11 cellular contexts compared by ENCODE assay signal in genomic region chrX:9573282-9574106, GRCh38.
DNase-seq lines count a peak whose midpoint lies in the region; ATAC-seq and TF ChIP-seq lines count a peak whose summit lies in the region.
"Had no signal": no experiment of that assay in that cellular context is flagged by ENCODE, and none has a peak within 500 bp of the region (broad histone marks: within the 10 kb centered on the region; RNA-seq: fewer than 3 reads in every experiment).

No MANE protein-coding gene starts in this region.

- WGBS in hepatocyte (ENCODE audit: low lambda C conversion rate, missing lambda C conversion rate) = 73% methylated on average over 12 of the region's 12 CpGs

- no peaks in the 10 kb centered on the region for H3K36me3 ChIP-seq in hepatocyte (replicated peaks; ENCODE audit: insufficient read depth, low read depth)
- H3K36me3 ChIP-seq: lower lobe of right lung had no signal

- H2AFZ ChIP-seq in hepatocyte = no peak overlapping the region

- no peaks in the 10 kb centered on the region for H3K4me1 ChIP-seq in hepatocyte (ENCODE audit: insufficient read depth)
- H3K4me1 ChIP-seq: lower lobe of right lung had no signal

- H3K79me2 ChIP-seq in hepatocyte = peaks cover 25% of the 10 kb centered on the region

- peak; percentile 74 for DNase-seq in COLO668 (lab: John Stamatoyannopoulos, UW; ENCODE audit: unreplicated experiment)
- peak; percentile 24 for DNase-seq in NCI-H1092 (lab: John Stamatoyannopoulos, UW)
- peak; percentile 10 for DNase-seq in hepatocyte (ENCODE audit: low spot score)
- no peak for DNase-seq in epidermal melanocyte (ENCODE audit: insufficient read length, low spot score)
- no peak for DNase-seq in anterior cingulate cortex (lab: John Stamatoyannopoulos, UW)
- DNase-seq: lower lobe of right lung, posterior cingulate gyrus had no signal

- H3K27ac ChIP-seq in hepatocyte = no peak overlapping the region
- H3K27ac ChIP-seq: KMS-11, lower lobe of right lung had no signal

- ATAC-seq in GM21423 (IDR thresholded peaks at IDR 0.05; ENCODE audit: unreplicated experiment) (peak; percentile 32), HG03280 (IDR thresholded peaks at IDR 0.05; ENCODE audit: unreplicated experiment) (no peak), GM21515 (IDR thresholded peaks at IDR 0.05; ENCODE audit: unreplicated experiment) (no peak)
- ATAC-seq: lower lobe of right lung had no signal

- H3K4me3 ChIP-seq in hepatocyte = no peak overlapping the region
- H3K4me3 ChIP-seq: lower lobe of right lung had no signal

- no peak for TF ChIP-seq CTCF in hepatocyte (IDR thresholded peaks at IDR 0.05; ENCODE audit: poor library complexity)

- H4K20me1 ChIP-seq in hepatocyte (ENCODE audit: insufficient read depth, poor library complexity, severe bottlenecking) = no peaks in the 10 kb centered on the region

- no peaks in the 10 kb centered on the region for H3K27me3 ChIP-seq in hepatocyte

- H3K9me3 ChIP-seq in hepatocyte (ENCODE audit: low read depth) = no peaks in the 10 kb centered on the region
- H3K9me3 ChIP-seq: lower lobe of right lung had no signal

- no peaks in the 10 kb centered on the region for H3K9me2 ChIP-seq in hepatocyte (replicated peaks; ENCODE audit: insufficient read depth)

- no peak overlapping the region for H3K4me2 ChIP-seq in hepatocyte
- H3K4me2 ChIP-seq: KMS-11 had no signal

Comparison
In these comparisons a context has a peak if more than half of its experiments do, and no peak if none do; other contexts are left out.
1. DNase-seq: peak in COLO668 (single experiment), NCI-H1092 (single experiment) and hepatocyte (single experiment); none in epidermal melanocyte (single experiment) and anterior cingulate cortex (0 of 58).